13 cellular contexts compared by ENCODE assay signal in the genomic region with DNA sequence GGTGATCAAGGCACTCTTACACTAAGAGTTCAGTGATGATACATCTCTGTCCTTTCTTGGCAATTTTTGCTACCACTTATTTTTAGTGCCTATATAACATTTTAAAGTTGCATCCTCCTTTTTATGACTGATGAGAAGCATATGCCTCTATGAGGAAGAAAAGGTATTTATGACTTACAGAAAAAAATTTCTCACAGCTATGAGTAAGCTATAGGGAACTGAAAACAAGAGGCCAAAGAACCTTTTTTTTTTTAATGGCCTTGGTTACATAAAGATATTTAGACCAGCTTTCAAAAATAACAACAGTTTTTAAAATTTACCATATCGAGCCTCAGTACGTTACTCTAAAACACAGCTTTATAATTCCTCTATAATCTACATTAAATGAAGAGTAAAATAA. TPM values are rescaled to one million over a fixed set of nuclear protein-coding genes. Genes with fewer than 3 reads are reported as not detected.
DNase-seq lines count a peak whose midpoint lies in the region; ATAC-seq and TF ChIP-seq lines count a peak whose summit lies in the region.
"Had no signal": no experiment of that assay in that cellular context is flagged by ENCODE, and none has a peak within 500 bp of the region (broad histone marks: within the 10 kb centered on the region; RNA-seq: fewer than 3 reads in every experiment).

No MANE protein-coding gene starts in this region.

- H3K27me3 ChIP-seq in adipocyte (replicated peaks; ENCODE audit: control insufficient read depth, insufficient read depth, low read length): no peaks in the 10 kb centered on the region
- no peaks in the 10 kb centered on the region for H3K27me3 ChIP-seq in aorta (ENCODE audit: control insufficient read depth in 1 of 2, insufficient read depth in 2 of 2, low read length in 1 of 2)
- H3K27me3 ChIP-seq in WERI-Rb-1 (ENCODE audit: insufficient read depth, low read depth, severe bottlenecking): no peaks in the 10 kb centered on the region
- H3K27me3 ChIP-seq: hepatocyte had no signal

- TF ChIP-seq CTCF in WERI-Rb-1 (IDR thresholded peaks at IDR 0.05; ENCODE audit: low read depth, low read length): no peak

- WGBS in aorta, 2 donors: 94 to 96% methylated on average over 2 of the region's 2 CpGs

- no peaks in the 10 kb centered on the region for H3K9me3 ChIP-seq in adipocyte (ENCODE audit: control insufficient read depth, low read length)
- no peaks in the 10 kb centered on the region for H3K9me3 ChIP-seq in aorta (ENCODE audit: control insufficient read depth, low read length)
- H3K9me3 ChIP-seq in WERI-Rb-1 (ENCODE audit: severe bottlenecking): no peaks in the 10 kb centered on the region

- H3K9ac ChIP-seq in adipocyte (ENCODE audit: low read length): no peak overlapping the region

- H3K4me3 ChIP-seq in adipocyte (ENCODE audit: low read length): no peak overlapping the region
- H3K4me3 ChIP-seq in aorta (ENCODE audit: low read length in 2 of 2): no peak overlapping the region
- no peak overlapping the region for H3K4me3 ChIP-seq in WERI-Rb-1 (ENCODE audit: low read depth, low read length)
- H3K4me3 ChIP-seq: hepatocyte, skin epidermis had no signal

- H3K27ac ChIP-seq in aorta (ENCODE audit: low read depth in 1 of 2, low read length in 2 of 2) (no peak overlapping the region), WERI-Rb-1 (no peak overlapping the region)
- H3K27ac ChIP-seq: hepatocyte, skin epidermis had no signal

- H3K4me1 ChIP-seq in adipocyte (ENCODE audit: control insufficient read depth, insufficient read depth, low read length): peaks cover 4% of the 10 kb centered on the region
- H3K4me1 ChIP-seq in aorta (ENCODE audit: control insufficient read depth in 1 of 2, insufficient read depth in 2 of 2, low read length in 2 of 2): no peaks in the 10 kb centered on the region

- H3K36me3 ChIP-seq in adipocyte (ENCODE audit: control insufficient read depth, insufficient read depth, low read length, severe bottlenecking) (peaks cover 11% of the 10 kb centered on the region), aorta (ENCODE audit: control insufficient read depth in 1 of 2, insufficient read depth in 2 of 2, low read length in 1 of 2) (no peaks in the 10 kb centered on the region), WERI-Rb-1 (no peaks in the 10 kb centered on the region)

- DNase-seq in adipocyte (ENCODE audit: low read depth): peak; percentile 7
- DNase-seq in NCI-H526 treated with DMSO at 0.1 percent for 48 hours (lab: John Stamatoyannopoulos, UW): no peak
- no peak for DNase-seq in NCI-H748 treated with DMSO at 0.1 percent for 48 hours (lab: John Stamatoyannopoulos, UW)
- DNase-seq in aorta: no peak
- no peak for DNase-seq in WERI-Rb-1
- DNase-seq: activated CD4-positive, CD25-positive, alpha-beta regulatory T cell treated with anti-CD3 and anti-CD28 coated beads, Interleukin-2, amount 50 U/mL, for 72 hours; activated naive CD4-positive, alpha-beta T cell treated with anti-CD3 and anti-CD28 coated beads for 36 hours; stimulated activated naive CD8-positive, alpha-beta T cell treated with anti-CD3 and anti-CD28 coated beads, Interleukin-15, Interleukin-2, amounts not matched to agents 100 U/mL and 50 U/mL, for 24 hours had no signal

- intact Hi-C loops in aorta (cut with DNase I): no loop called here

- ATAC-seq in GM18520 (IDR thresholded peaks at IDR 0.05; ENCODE audit: unreplicated experiment): peak; percentile 80
- ATAC-seq in GM21717 (IDR thresholded peaks at IDR 0.05; ENCODE audit: unreplicated experiment): peak; percentile 92
- peak; percentile 92 for ATAC-seq in HG03159 (IDR thresholded peaks at IDR 0.05; ENCODE audit: unreplicated experiment)
- ATAC-seq in aorta (ENCODE audit: low FRiP score): no peak
- ATAC-seq: stimulated activated naive CD8-positive, alpha-beta T cell treated with anti-CD3 and anti-CD28 coated beads, Interleukin-15, Interleukin-2, amounts not matched to agents 100 U/mL and 50 U/mL, for 24 hours had no signal

RNA-seq across cellular contexts. Expression of a gene that starts 21.3 kb away (rescaled TPM):
- 10 to 100 TPM; 53.8 to 63.2 TPM for total RNA-seq in aorta
- polyA plus RNA-seq in aorta: 1 to 10 TPM; 4.1 to 5.2 TPM

RNA-seq across cellular contexts. Expression of a gene that starts 21.7 kb away (rescaled TPM):
- total RNA-seq in aorta: 10 to 100 TPM; 34.9 to 44.6 TPM
- 10 to 100 TPM in 1 of 2 donors, 1 to 10 TPM in 1; 3.6 to 16.2 TPM for polyA plus RNA-seq in aorta
